ENCODE assay signal across 1 cellular context in the genomic region with DNA sequence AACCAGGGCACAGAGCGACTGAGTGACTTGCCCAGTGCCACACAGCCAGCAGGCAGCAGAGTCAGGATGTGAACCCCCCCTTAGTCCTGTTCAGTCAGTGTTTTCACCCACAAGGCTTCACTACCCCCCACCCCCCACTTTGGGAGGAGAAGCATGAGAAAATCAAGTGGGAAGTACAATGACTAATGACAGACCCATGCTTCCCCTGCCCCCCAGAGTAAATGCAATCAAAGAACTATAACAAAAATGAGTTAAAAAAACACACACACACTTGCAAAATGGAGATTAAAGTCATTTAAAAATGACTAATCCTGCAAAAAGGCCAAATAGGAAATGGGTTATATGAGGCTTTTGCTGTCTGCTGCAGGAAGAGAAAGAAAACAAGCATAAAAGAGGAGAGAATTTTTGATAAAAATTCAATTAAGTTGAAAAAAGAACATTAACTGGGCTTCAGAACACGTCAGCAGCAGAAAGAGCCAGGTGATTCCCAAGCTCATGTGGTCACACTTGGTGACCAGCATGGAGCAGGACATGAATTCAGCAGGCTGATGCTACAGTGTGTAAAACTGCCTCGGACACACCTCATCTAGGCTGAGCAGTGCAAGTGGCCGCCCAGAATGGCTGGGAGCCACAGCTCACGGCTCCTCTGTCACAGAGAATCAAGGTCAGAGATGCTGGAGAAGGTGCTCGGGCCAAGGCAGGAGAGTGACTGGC.
TF ChIP-seq lines count a peak whose summit lies in the region.

No MANE protein-coding gene starts in this region.

TF ChIP-seq in WTC11, 78 proteins besides CTCF, POLR2A, EP300 and RAD21 (continued from another document):
- TF ChIP-seq IRF1 (CRISPR knock-in tag; IDR thresholded peaks at IDR 0.05) (no peak), GTF2I (CRISPR knock-in tag; conservative IDR thresholded peaks at IDR 0.05) (no peak), JUN (CRISPR knock-in tag; IDR thresholded peaks at IDR 0.05) (no peak), FOXK1 (CRISPR knock-in tag; IDR thresholded peaks at IDR 0.05) (no peak), ZNF396 (CRISPR knock-in tag; IDR thresholded peaks at IDR 0.05; ENCODE audit: borderline replicate concordance) (no peak), TEAD1 (CRISPR knock-in tag; IDR thresholded peaks at IDR 0.05) (no peak), PRRX2 (CRISPR knock-in tag; IDR thresholded peaks at IDR 0.05) (no peak), ETV6 (CRISPR knock-in tag; IDR thresholded peaks at IDR 0.05) (no peak), RELA (CRISPR knock-in tag; IDR thresholded peaks at IDR 0.05; ENCODE audit: borderline replicate concordance) (no peak), SMAD4 (CRISPR knock-in tag; IDR thresholded peaks at IDR 0.05) (no peak), JAZF1 (CRISPR knock-in tag; IDR thresholded peaks at IDR 0.05) (no peak), ZSCAN18 (CRISPR knock-in tag; IDR thresholded peaks at IDR 0.05) (no peak), NFE2L1 (CRISPR knock-in tag; IDR thresholded peaks at IDR 0.05) (no peak), FOXJ3 (CRISPR knock-in tag; IDR thresholded peaks at IDR 0.05; ENCODE audit: borderline replicate concordance) (no peak), ZNF317 (CRISPR knock-in tag; IDR thresholded peaks at IDR 0.05; ENCODE audit: borderline replicate concordance, low read depth) (no peak), GABPB1 (CRISPR knock-in tag; IDR thresholded peaks at IDR 0.05) (no peak)
- TF ChIP-seq, protein P1, sequence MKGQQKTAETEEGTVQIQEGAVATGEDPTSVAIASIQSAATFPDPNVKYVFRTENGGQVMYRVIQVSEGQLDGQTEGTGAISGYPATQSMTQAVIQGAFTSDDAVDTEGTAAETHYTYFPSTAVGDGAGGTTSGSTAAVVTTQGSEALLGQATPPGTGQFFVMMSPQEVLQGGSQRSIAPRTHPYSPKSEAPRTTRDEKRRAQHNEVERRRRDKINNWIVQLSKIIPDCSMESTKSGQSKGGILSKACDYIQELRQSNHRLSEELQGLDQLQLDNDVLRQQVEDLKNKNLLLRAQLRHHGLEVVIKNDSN (CRISPR knock-in tag; IDR thresholded peaks at IDR 0.05): no peak
TF ChIP-seq in WTC11: peak in this region for 0.
